34 cellular contexts compared by ENCODE assay signal in the genomic region with DNA sequence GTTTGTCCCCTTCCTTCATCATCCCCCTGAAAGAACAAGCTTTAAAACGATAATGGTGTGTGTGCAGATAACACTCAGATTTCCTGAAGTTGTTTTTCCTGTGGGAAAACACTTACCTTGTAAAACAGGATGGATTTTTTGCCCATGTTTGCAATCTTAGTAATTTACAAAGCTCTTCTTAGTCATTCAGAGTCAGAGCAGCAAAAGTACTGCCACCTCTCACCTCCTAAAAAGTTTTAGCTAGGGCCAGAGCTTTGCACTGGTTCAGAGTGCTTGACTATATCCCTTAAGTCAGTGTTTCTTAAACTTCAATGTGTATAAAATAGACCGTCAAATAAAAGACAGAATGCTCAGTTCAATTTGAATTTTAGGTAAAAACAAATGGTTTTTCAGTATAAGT.
"Had no signal": no experiment of that assay in that cellular context is flagged by ENCODE, and none has a peak within 500 bp of the region (broad histone marks: within the 10 kb centered on the region; RNA-seq: fewer than 3 reads in every experiment).

No MANE protein-coding gene starts in this region.

- H3K36me3 ChIP-seq: MG63 had no signal

- DNase-seq: Karpas-422, Kasumi-1, MG63, MM.1S, MV-4-11, NCI-H1048, NCI-H1092, NCI-H1092 treated with DMSO at 0.1 percent for 48 hours, NCI-H1105, NCI-H1105 treated with DMSO at 0.1 percent for 48 hours, NCI-H1417 treated with DMSO at 0.1 percent for 48 hours, NCI-H1436, NCI-H1436 treated with DMSO at 0.1 percent for 48 hours, NCI-H146, NCI-H1694, NCI-H1694 treated with DMSO at 0.1 percent for 48 hours, NCI-H187, NCI-H187 treated with DMSO at 0.1 percent for 48 hours, NCI-H1930, NCI-H2029, NCI-H2029 treated with DMSO at 0.1 percent for 48 hours, NCI-H2081, NCI-H2081 treated with DMSO at 0.1 percent for 48 hours, NCI-H2107, NCI-H2171, NCI-H2171 treated with DMSO at 0.1 percent for 48 hours, NCI-H2227 treated with DMSO at 0.1 percent for 48 hours, NCI-H226, NCI-H345, NCI-H446, NCI-H446 treated with DMSO at 0.1 percent for 48 hours, NCI-H510A, NCI-H510A treated with DMSO at 0.1 percent for 48 hours had no signal

- H3K9ac ChIP-seq: KMS-11 had no signal

- H3K4me2 ChIP-seq: KMS-11 had no signal

- H3K4me3 ChIP-seq: MG63 had no signal

- H3K27ac ChIP-seq: KMS-11 had no signal

- H3K9me3 ChIP-seq: MG63 had no signal
